ENCODE assay signal across 1 cellular context in genomic region chr7:140223515-140224221, GRCh38.
TF ChIP-seq lines count a peak whose summit lies in the region.

No MANE protein-coding gene starts in this region.

TF ChIP-seq in H1, 55 proteins besides CTCF, POLR2A, EP300 and RAD21:
- TF ChIP-seq SIX5 (IDR thresholded peaks at IDR 0.05; ENCODE audit: low read depth, low read length) (no peak), NANOG (IDR thresholded peaks at IDR 0.05; ENCODE audit: insufficient read depth, low read depth, low read length, poor library complexity, severe bottlenecking) (no peak), KDM4A (IDR thresholded peaks at IDR 0.05; ENCODE audit: low read depth, low read length, severe bottlenecking) (no peak), SIN3A (conservative IDR thresholded peaks at IDR 0.05 in 1 of 2, IDR thresholded peaks at IDR 0.05 in 1 of 2; ENCODE audit: low read depth in 1 of 2, low read length in 2 of 2) (no peak), RBBP5 (IDR thresholded peaks at IDR 0.05; ENCODE audit: borderline replicate concordance, low read depth, low read length) (no peak), BCL11A (IDR thresholded peaks at IDR 0.05; ENCODE audit: low read depth in 2 of 2, low read length in 2 of 2) (no peak), BACH1 (IDR thresholded peaks at IDR 0.05; ENCODE audit: low read length) (no peak)
